In the genomic region with DNA sequence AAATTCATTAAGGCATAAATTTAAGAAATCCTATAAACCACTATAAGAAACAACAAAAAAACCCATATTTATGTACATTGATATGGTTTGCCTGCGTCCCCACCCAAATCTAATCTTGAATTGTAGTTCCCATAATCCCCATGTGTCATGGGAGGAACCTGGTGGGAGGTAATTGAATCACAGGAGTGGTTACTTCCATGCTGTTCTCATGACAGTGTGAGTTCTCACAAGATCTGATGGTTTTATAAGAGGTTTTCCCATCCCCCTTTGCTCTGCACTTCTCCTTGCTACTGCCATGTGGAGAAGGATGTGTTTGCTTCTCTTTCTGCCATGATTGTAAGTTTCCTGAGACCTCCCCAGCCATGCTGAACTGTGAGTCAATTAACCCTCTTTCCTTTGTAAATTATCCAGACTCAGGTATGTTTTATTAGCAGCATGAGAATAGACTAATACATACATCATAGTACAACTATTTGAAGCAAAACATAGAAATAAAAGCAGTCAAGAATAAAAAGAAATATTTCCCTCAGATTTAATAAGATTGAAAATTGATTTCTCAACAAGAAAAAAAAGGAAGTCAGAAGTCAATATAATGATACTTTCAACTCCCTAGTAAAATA, we compare ENCODE assay signal across 35 cellular contexts.
"Had no signal": no experiment of that assay in that cellular context is flagged by ENCODE, and none has a peak within 500 bp of the region (broad histone marks: within the 10 kb centered on the region; RNA-seq: fewer than 3 reads in every experiment).

No MANE protein-coding gene starts in this region.

- H3K27me3 ChIP-seq: body of pancreas, brain microvascular endothelial cell, breast epithelium had no signal

- H3K36me3 ChIP-seq: brain microvascular endothelial cell, breast epithelium had no signal

- DNase-seq: activated B cell treated with CpG ODN at 0.5 μM for 24 hours; activated CD4-positive, alpha-beta memory T cell treated with anti-CD3 and anti-CD28 coated beads for 36 hours; activated CD4-positive, alpha-beta T cell treated with anti-CD3 and anti-CD28 coated beads for 4 hours; activated CD4-positive, alpha-beta T cell treated with anti-CD3 and anti-CD28 coated beads, Interleukin-2, amount 10 ng/mL, durations not matched to agents 24 days and 14 days; activated CD4-positive, alpha-beta T cell treated with anti-CD3 and anti-CD28 coated beads, Interleukin-2, amount 50 U/mL, for 1 hour; activated CD4-positive, alpha-beta T cell treated with anti-CD3 and anti-CD28 coated beads, Interleukin-2, amount 50 U/mL, for 4 hours; activated CD4-positive, CD25-positive, alpha-beta regulatory T cell treated with anti-CD3 and anti-CD28 coated beads, Interleukin-2, amount 50 U/mL, for 72 hours; activated CD8-positive, alpha-beta memory T cell treated with anti-CD3 and anti-CD28 coated beads for 24 hours; activated CD8-positive, alpha-beta memory T cell treated with anti-CD3 and anti-CD28 coated beads, Interleukin-2, amount 10 ng/mL, durations not matched to agents 7 days and 5 days; activated CD8-positive, alpha-beta memory T cell treated with anti-CD3 and anti-CD28 coated beads, Interleukin-2, amount 50 U/mL, for 48 hours; activated CD8-positive, alpha-beta T cell treated with anti-CD3 and anti-CD28 coated beads, Interleukin-2, amount 10 ng/mL, durations not matched to agents 7 days and 5 days; activated effector memory CD4-positive, alpha-beta T cell treated with Interleukin-2 at 50 U/mL for 16 hours; activated gamma-delta T cell; activated naive CD4-positive, alpha-beta T cell treated with anti-CD3 and anti-CD28 coated beads, Interleukin-2, amount 50 U/mL, for 16 hours; activated naive CD4-positive, alpha-beta T cell treated with Interleukin-2 at 50 U/mL for 16 hours; activated naive CD8-positive, alpha-beta T cell treated with anti-CD3 and anti-CD28 coated beads for 36 hours; activated T-cell treated with anti-CD3 and anti-CD28 coated beads, Interleukin-2, amount 50 U/mL, for 24 hours; activated T-cell treated with anti-CD3 and anti-CD28 coated beads, Interleukin-2, amount 50 U/mL, for 48 hours; amniotic stem cell; aorta; body of pancreas; brain microvascular endothelial cell; central memory CD4-positive, alpha-beta T cell; T-helper 1 cell; T-helper 2 cell; T-helper 9 cell had no signal

- FAIRE-seq: astrocyte, colon, TTC549 had no signal

- H3K36me3 Mint-ChIP-seq: activated CD4-positive, alpha-beta memory T cell treated with anti-CD3 and anti-CD28 coated beads for 36 hours; activated CD8-positive, alpha-beta memory T cell treated with anti-CD3 and anti-CD28 coated beads, Interleukin-2, amount 10 ng/mL, durations not matched to agents 7 days and 5 days; activated naive CD8-positive, alpha-beta T cell treated with anti-CD3 and anti-CD28 coated beads for 36 hours had no signal

- H3K4me1 Mint-ChIP-seq: activated B cell treated with CpG ODN at 0.5 μM for 24 hours; activated CD4-positive, alpha-beta T cell treated with anti-CD3 and anti-CD28 coated beads, Interleukin-2, amount 10 ng/mL, durations not matched to agents 24 days and 14 days; activated CD8-positive, alpha-beta memory T cell treated with anti-CD3 and anti-CD28 coated beads, Interleukin-2, amount 10 ng/mL, durations not matched to agents 7 days and 5 days; activated naive CD8-positive, alpha-beta T cell treated with anti-CD3 and anti-CD28 coated beads for 36 hours had no signal

- H3K4me3 ChIP-seq: body of pancreas, breast epithelium had no signal

- H3K27ac Mint-ChIP-seq: activated B cell treated with CpG ODN at 0.5 μM for 24 hours; activated CD4-positive, alpha-beta memory T cell treated with anti-CD3 and anti-CD28 coated beads for 36 hours; activated CD4-positive, alpha-beta T cell treated with anti-CD3 and anti-CD28 coated beads, Interleukin-2, amount 10 ng/mL, durations not matched to agents 24 days and 14 days; activated CD8-positive, alpha-beta memory T cell treated with anti-CD3 and anti-CD28 coated beads, Interleukin-2, amount 10 ng/mL, durations not matched to agents 7 days and 5 days; activated CD8-positive, alpha-beta T cell treated with anti-CD3 and anti-CD28 coated beads, Interleukin-2, amount 10 ng/mL, durations not matched to agents 7 days and 5 days; activated naive CD4-positive, alpha-beta T cell treated with anti-CD3 and anti-CD28 coated beads, Interleukin-2, amount 50 U/mL, for 72 hours; activated naive CD8-positive, alpha-beta T cell treated with anti-CD3 and anti-CD28 coated beads for 36 hours; activated T-cell treated with anti-CD3 and anti-CD28 coated beads, Interleukin-2, amount 50 U/mL, for 24 hours; activated T-helper 2 cell treated with anti-CD3 and anti-CD28 coated beads, Interferon-gamma antibody, Interleukin-2, Interleukin-4, amounts not matched to agents 10 μg/mL and 5 μg/mL and 100 μg/mL, durations not matched to agents 14 hours and 24 hours and 36 hours; T-helper 1 cell treated with Interleukin-12 subunit alpha and Interleukin-12 subunit beta and Interleukin-4 antibody, amounts not matched to agents 30 μg/mL and 1 μg/mL, for 36 hours; T-helper 2 cell treated with Interferon-gamma antibody and Interleukin-4, amounts not matched to agents 5 μg/mL and 100 μg/mL, for 36 hours had no signal

- H3K27me3 Mint-ChIP-seq: activated B cell treated with CpG ODN at 0.5 μM for 24 hours; activated CD4-positive, alpha-beta memory T cell treated with anti-CD3 and anti-CD28 coated beads for 36 hours; activated CD4-positive, alpha-beta T cell treated with anti-CD3 and anti-CD28 coated beads, Interleukin-2, amount 10 ng/mL, durations not matched to agents 24 days and 14 days; activated CD8-positive, alpha-beta memory T cell treated with anti-CD3 and anti-CD28 coated beads, Interleukin-2, amount 10 ng/mL, durations not matched to agents 7 days and 5 days; activated naive CD8-positive, alpha-beta T cell treated with anti-CD3 and anti-CD28 coated beads for 36 hours; activated T-cell treated with anti-CD3 and anti-CD28 coated beads, Interleukin-2, amount 50 U/mL, for 24 hours had no signal

- H3K4me3 Mint-ChIP-seq: activated B cell treated with CpG ODN at 0.5 μM for 24 hours; activated CD4-positive, alpha-beta memory T cell treated with anti-CD3 and anti-CD28 coated beads for 36 hours; activated CD4-positive, alpha-beta T cell treated with anti-CD3 and anti-CD28 coated beads, Interleukin-2, amount 10 ng/mL, durations not matched to agents 24 days and 14 days; activated CD8-positive, alpha-beta memory T cell treated with anti-CD3 and anti-CD28 coated beads, Interleukin-2, amount 10 ng/mL, durations not matched to agents 7 days and 5 days; activated CD8-positive, alpha-beta T cell treated with anti-CD3 and anti-CD28 coated beads, Interleukin-2, amount 10 ng/mL, durations not matched to agents 7 days and 5 days; activated naive CD8-positive, alpha-beta T cell treated with anti-CD3 and anti-CD28 coated beads for 36 hours; activated T-cell treated with anti-CD3 and anti-CD28 coated beads, Interleukin-2, amount 50 U/mL, for 24 hours; T-helper 1 cell treated with Interleukin-12 subunit alpha and Interleukin-12 subunit beta and Interleukin-4 antibody, amounts not matched to agents 30 μg/mL and 1 μg/mL, for 36 hours; T-helper 2 cell treated with Interferon-gamma antibody and Interleukin-4, amounts not matched to agents 5 μg/mL and 100 μg/mL, for 36 hours had no signal

- H3K27ac ChIP-seq: body of pancreas, brain microvascular endothelial cell, breast epithelium, VCaP had no signal

- H3K4me1 ChIP-seq: body of pancreas, breast epithelium had no signal
